Comparison of ENCODE assay signal across 23 cellular contexts in genomic region chr6:100138346-100139022, GRCh38.
DNase-seq lines count a peak whose midpoint lies in the region; ATAC-seq, FAIRE-seq and TF ChIP-seq lines count a peak whose summit lies in the region.
"Had no signal": no experiment of that assay in that cellular context is flagged by ENCODE, and none has a peak within 500 bp of the region (broad histone marks: within the 10 kb centered on the region; RNA-seq: fewer than 3 reads in every experiment).

No MANE protein-coding gene starts in this region.

- H3K4me1 ChIP-seq in kidney (ENCODE audit: control insufficient read depth in 1 of 2, insufficient read depth in 1 of 2, low read depth in 1 of 2, low read length in 2 of 2), result no peaks in the 10 kb centered on the region
- H3K4me1 ChIP-seq: body of pancreas, esophagus muscularis mucosa, gastrocnemius medialis, HAP-1 had no signal

- DNase-seq in DMS153 treated with DMSO at 0.1 percent for 48 hours (lab: John Stamatoyannopoulos, UW; ENCODE audit: unreplicated experiment), result peak; percentile 72
- peak; percentile 65 for DNase-seq in NCI-H1105 (lab: John Stamatoyannopoulos, UW)
- DNase-seq in NCI-H69 (lab: John Stamatoyannopoulos, UW), result peak; percentile 70
- peak; percentile 39 for DNase-seq in kidney
- DNase-seq in NCI-H1694 (lab: John Stamatoyannopoulos, UW), result no peak
- no peak for DNase-seq in activated CD4-positive, alpha-beta T cell treated with anti-CD3 and anti-CD28 coated beads for 4 hours
- DNase-seq: activated CD4-positive, alpha-beta T cell treated with anti-CD3 and anti-CD28 coated beads, Interleukin-2, amount 10 ng/mL, durations not matched to agents 24 days and 14 days; activated CD8-positive, alpha-beta memory T cell treated with anti-CD3 and anti-CD28 coated beads, Interleukin-2, amount 10 ng/mL, durations not matched to agents 7 days and 5 days; body of pancreas; C1 segment of cervical spinal cord; effector memory CD4-positive, alpha-beta T cell; gastrocnemius medialis; kidney glomerular epithelial cell; natural killer cell; NCI-H187; ovary; PC-9 had no signal

- no peaks in the 10 kb centered on the region for H3K36me3 ChIP-seq in kidney (ENCODE audit: control insufficient read depth in 1 of 2, insufficient read depth in 2 of 2, low read length in 2 of 2)
- H3K36me3 ChIP-seq: esophagus muscularis mucosa, gastrocnemius medialis, HAP-1, ovary had no signal

- intact Hi-C loops in kidney (cut with DNase I), result no loop called here

- no peak overlapping the region for H3K27ac ChIP-seq in kidney (ENCODE audit: low read depth in 2 of 2, low read length in 2 of 2)
- H3K27ac ChIP-seq: body of pancreas, esophagus muscularis mucosa, gastrocnemius medialis, ovary, PC-9 had no signal

- FAIRE-seq in kidney (lab: Jason Lieb, UNC), result no peak
- FAIRE-seq: GM12892 had no signal

- no peak overlapping the region for H3K4me3 ChIP-seq in kidney (ENCODE audit: low read length in 2 of 2)
- H3K4me3 ChIP-seq: body of pancreas, esophagus muscularis mucosa, gastrocnemius medialis, HAP-1, ovary, PC-9 had no signal

- TF ChIP-seq CTCF in kidney (IDR thresholded peaks at IDR 0.05; ENCODE audit: borderline replicate concordance, extremely low read depth, insufficient read depth), result no peak

- H3K9me3 ChIP-seq in kidney (ENCODE audit: control insufficient read depth in 1 of 2, low read length in 2 of 2), result no peaks in the 10 kb centered on the region
- H3K9me3 ChIP-seq: body of pancreas, esophagus muscularis mucosa, gastrocnemius medialis, HAP-1, ovary had no signal

- ATAC-seq in GM19395 (IDR thresholded peaks at IDR 0.05; ENCODE audit: unreplicated experiment), result no peak
- ATAC-seq in GM21786 (IDR thresholded peaks at IDR 0.05; ENCODE audit: unreplicated experiment), result no peak
- ATAC-seq: activated CD8-positive, alpha-beta memory T cell treated with anti-CD3 and anti-CD28 coated beads, Interleukin-2, amount 10 ng/mL, durations not matched to agents 7 days and 5 days; body of pancreas; gastrocnemius medialis; natural killer cell; sciatic nerve had no signal

- H3K9ac ChIP-seq in kidney (ENCODE audit: low read length in 2 of 2), result no peak overlapping the region

Comparison
In these comparisons a context has a peak if more than half of its experiments do, and no peak if none do; other contexts are left out.
1. DNase-seq: peak in DMS153 treated with DMSO at 0.1 percent for 48 hours (single experiment), NCI-H1105 (single experiment), NCI-H69 (single experiment) and kidney (single experiment); none in NCI-H1694 (single experiment) and activated CD4-positive, alpha-beta T cell treated with anti-CD3 and anti-CD28 coated beads for 4 hours (0 of 2).